1 cellular context compared by ENCODE assay signal in genomic region chr12:130873825-130874224, GRCh38.
TF ChIP-seq lines count a peak whose summit lies in the region.

No MANE protein-coding gene starts in this region.

TF ChIP-seq in H1, 55 proteins besides CTCF, POLR2A, EP300 and RAD21 (continued from another document):
- TF ChIP-seq POLR2AphosphoS5 (IDR thresholded peaks at IDR 0.05; ENCODE audit: low read depth, low read length) = peak; percentile 13; the same call in 1 of the 2 replicates
- no peak; the same call in 1 of the 2 replicates for TF ChIP-seq ATF2 (IDR thresholded peaks at IDR 0.05; ENCODE audit: low read length)
- no peak for TF ChIP-seq KDM1A (IDR thresholded peaks at IDR 0.05; ENCODE audit: borderline replicate concordance, low read length)
- TF ChIP-seq BRCA1 (IDR thresholded peaks at IDR 0.05; ENCODE audit: low read depth, low read length) = no peak
